ENCODE assay signal across 15 cellular contexts in genomic region chr4:76233534-76233933, GRCh38. TPM values are rescaled to one million over a fixed set of nuclear protein-coding genes. Genes with fewer than 3 reads are reported as not detected.
DNase-seq lines count a peak whose midpoint lies in the region; ATAC-seq, FAIRE-seq and TF ChIP-seq lines count a peak whose summit lies in the region.
"Had no signal": no experiment of that assay in that cellular context is flagged by ENCODE, and none has a peak within 500 bp of the region (broad histone marks: within the 10 kb centered on the region; RNA-seq: fewer than 3 reads in every experiment).

No MANE protein-coding gene starts in this region.

- peak overlapping the region; percentile 50 for H3K4me3 Mint-ChIP-seq in endodermal cell
- H3K4me3 Mint-ChIP-seq: stimulated activated effector memory CD8-positive, alpha-beta T cell treated with anti-CD3 and anti-CD28 coated beads, Interleukin-12 subunit alpha, Interleukin-12 subunit beta, amount 100 ng/mL, for 72 hours had no signal

- DNase-seq in CMK (ENCODE audit: low read depth) (peak; percentile 38), NCI-H69 (lab: John Stamatoyannopoulos, UW) (peak; percentile 82), endodermal cell (no peak), myocyte (ENCODE audit: low read depth) (peak; percentile 16), NCI-H1417 treated with DMSO at 0.1 percent for 48 hours (lab: John Stamatoyannopoulos, UW) (no peak), pancreas (no peak)
- DNase-seq: cortex of kidney; DMS79 treated with DMSO at 0.1 percent for 48 hours; Karpas-422; NCI-H2081 treated with DMSO at 0.1 percent for 48 hours; stimulated activated CD4-positive, alpha-beta T cell treated with anti-CD3 and anti-CD28 coated beads, Interleukin-4, amount 100 ng/mL, for 1 hour had no signal

- peaks cover 22% of the 10 kb centered on the region for H3K9me3 Mint-ChIP-seq in endodermal cell

- ATAC-seq in GM18517 (IDR thresholded peaks at IDR 0.05; ENCODE audit: unreplicated experiment) (no peak), GM19395 (IDR thresholded peaks at IDR 0.05; ENCODE audit: unreplicated experiment) (no peak), pancreas (no peak)
- ATAC-seq: stimulated activated effector memory CD8-positive, alpha-beta T cell treated with anti-CD3 and anti-CD28 coated beads, Interleukin-12 subunit alpha, Interleukin-12 subunit beta, amount 100 ng/mL, for 72 hours had no signal

- H3K4me3 ChIP-seq in endodermal cell (ENCODE audit: low read length) (no peak overlapping the region), pancreas (no peak overlapping the region)

- intact Hi-C loops in pancreas (cut with DNase I): no loop called here

- H3K4me1 Mint-ChIP-seq in endodermal cell: peaks cover 21% of the 10 kb centered on the region
- H3K4me1 Mint-ChIP-seq: stimulated activated effector memory CD8-positive, alpha-beta T cell treated with anti-CD3 and anti-CD28 coated beads, Interleukin-12 subunit alpha, Interleukin-12 subunit beta, amount 100 ng/mL, for 72 hours had no signal

- no peaks in the 10 kb centered on the region for H3K27me3 Mint-ChIP-seq in endodermal cell (ENCODE audit: insufficient read depth)

- FAIRE-seq in pancreas (lab: Jason Lieb, UNC): no peak
- FAIRE-seq: GM12892 had no signal

- TF ChIP-seq CTCF in endodermal cell (conservative IDR thresholded peaks at IDR 0.05) (no peak), pancreas (IDR thresholded peaks at IDR 0.05) (no peak)

- H3K9me3 ChIP-seq in endodermal cell (ENCODE audit: control insufficient read depth, low read length): no peaks in the 10 kb centered on the region
- H3K9me3 ChIP-seq in pancreas: no peaks in the 10 kb centered on the region

- H3K4me1 ChIP-seq in endodermal cell (ENCODE audit: control insufficient read depth, insufficient read depth, low read length) (no peaks in the 10 kb centered on the region), pancreas (peaks cover 23 to 30% (median 26%) of the 10 kb centered on the region in 3 donors)

- no peak overlapping the region for H3K27ac Mint-ChIP-seq in endodermal cell
- H3K27ac Mint-ChIP-seq: stimulated activated effector memory CD8-positive, alpha-beta T cell treated with anti-CD3 and anti-CD28 coated beads, Interleukin-12 subunit alpha, Interleukin-12 subunit beta, amount 100 ng/mL, for 72 hours had no signal

- H3K36me3 ChIP-seq in endodermal cell (ENCODE audit: control insufficient read depth, insufficient read depth, low read length) (no peaks in the 10 kb centered on the region), pancreas (no peaks in the 10 kb centered on the region)

- WGBS in endodermal cell (ENCODE audit: insufficient coverage in 1 of 2, insufficient read length in 1 of 2), 2 experiments: 72% methylated on average over 2 of the region's 2 CpGs; no CpG with 5 or more reads in 1 of the 2 experiments
- WGBS in pancreas, 2 donors: 53 to 64% methylated on average over 2 of the region's 2 CpGs

- peaks cover 3% of the 10 kb centered on the region for H3K36me3 Mint-ChIP-seq in endodermal cell (ENCODE audit: low read depth)
- H3K36me3 Mint-ChIP-seq: stimulated activated effector memory CD8-positive, alpha-beta T cell treated with anti-CD3 and anti-CD28 coated beads, Interleukin-12 subunit alpha, Interleukin-12 subunit beta, amount 100 ng/mL, for 72 hours had no signal

- peak overlapping the region; percentile 81 for H3K27ac ChIP-seq in endodermal cell (ENCODE audit: low read depth, low read length)
- H3K27ac ChIP-seq in pancreas: no peak overlapping the region

- H3K27me3 ChIP-seq in endodermal cell (ENCODE audit: control insufficient read depth, insufficient read depth, low read length, poor library complexity, severe bottlenecking) (no peaks in the 10 kb centered on the region), pancreas (no peaks in the 10 kb centered on the region)

- H3K9ac ChIP-seq in endodermal cell (ENCODE audit: extremely low read depth, low read length, poor library complexity, severe bottlenecking): no peak overlapping the region

RNA-seq across cellular contexts. Expression of gene FAM47E, which starts 18.0 kb away (rescaled TPM):
- total RNA-seq in endodermal cell (1 to 10 TPM in 1 of 2 donors, under 1 TPM in 1; 0.84 to 2.5 TPM), myocyte (0.13 and 0.21 TPM in 2 replicates), pancreas (10 to 100 TPM in 2 of 6 donors, 1 to 10 TPM in 4; 3.6 to 11.5 (median 7.3) TPM)
- polyA plus RNA-seq in endodermal cell (2013, experiment 1 of 2): 5.7 TPM
- polyA plus RNA-seq in endodermal cell (2013, experiment 2 of 2): 3.5 TPM
- 0.28 TPM for polyA plus RNA-seq in myocyte (2012)
- 10 to 100 TPM; 13.1 to 14.8 TPM for polyA plus RNA-seq in pancreas

RNA-seq across cellular contexts. Expression of gene SCARB2, which starts 19.9 kb away (rescaled TPM):
- total RNA-seq in endodermal cell (10 to 100 TPM; 45.8 to 78.5 TPM), myocyte (208 and 216 TPM in 2 replicates), pancreas (100 to 1,000 TPM in 1 of 6 donors, 10 to 100 TPM in 5; 65.4 to 123 (median 73.3) TPM)
- 76.5 TPM for polyA plus RNA-seq in endodermal cell (2013, experiment 1 of 2)
- polyA plus RNA-seq in endodermal cell (2013, experiment 2 of 2): 71.8 TPM
- 140 TPM for polyA plus RNA-seq in myocyte (2012)
- polyA plus RNA-seq in pancreas: 10 to 100 TPM; 36.8 to 50.7 TPM

Comparison
In these comparisons a context has a peak if more than half of its experiments do, and no peak if none do; other contexts are left out.
1. DNase-seq: peak in CMK (single experiment), NCI-H69 (single experiment) and myocyte (single experiment); none in endodermal cell (single experiment), NCI-H1417 treated with DMSO at 0.1 percent for 48 hours (single experiment) and pancreas (0 of 6).